7 cellular contexts compared by ENCODE assay signal in the genomic region with DNA sequence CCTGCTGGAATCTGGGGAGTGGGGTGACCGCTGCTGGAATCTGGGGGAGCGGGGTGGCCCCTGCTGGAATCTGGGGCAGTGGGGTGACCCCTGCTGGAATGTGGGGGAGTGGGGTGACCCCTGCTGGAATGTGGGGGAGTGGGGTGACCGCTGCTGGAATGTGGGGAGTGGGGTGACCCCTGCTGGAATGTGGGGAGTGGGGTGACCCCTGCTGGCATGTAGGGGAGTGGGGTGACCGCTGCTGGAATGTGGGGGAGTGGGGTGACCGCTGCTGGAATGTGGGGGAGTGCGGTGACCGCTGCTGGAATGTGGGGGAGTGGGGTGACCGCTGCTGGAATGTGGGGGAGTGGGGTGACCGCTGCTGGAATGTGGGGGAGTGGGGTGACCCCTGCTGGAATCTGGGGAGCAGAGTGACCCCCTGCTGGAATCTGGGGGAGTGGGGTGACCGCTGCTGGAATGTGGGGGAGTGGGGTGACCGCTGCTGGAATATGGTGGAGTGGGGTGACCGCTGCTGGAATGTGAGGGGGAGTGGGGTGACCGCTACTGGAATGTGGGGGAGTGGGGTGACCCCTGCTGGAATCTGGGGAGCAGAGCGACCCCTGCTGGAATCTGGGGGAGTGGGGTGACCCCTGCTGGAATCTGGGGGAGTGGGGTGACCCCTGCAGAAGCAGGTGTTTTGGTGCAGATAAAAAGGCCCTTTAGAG.
DNase-seq lines count a peak whose midpoint lies in the region; ATAC-seq and TF ChIP-seq lines count a peak whose summit lies in the region.
"Not testable (repeated sequence)": the region's sequence is repeated elsewhere in the genome, so short reads cannot be mapped to it uniquely, and the experiment has no call there.

No MANE protein-coding gene starts in this region.

- RAD21 ChIA-PET in HCT116 (lab: Charles Lee; ENCODE audit: low non-redundant PET in 1 of 2, low total read pairs in 2 of 2, uncharacterized antibody in 2 of 2, unreplicated experiment in 2 of 2): not testable (repeated sequence)

- H3K36me3 ChIP-seq in BLaER1; HCT116 (ENCODE audit: control insufficient read depth in 1 of 2, insufficient read depth in 2 of 2, low read length in 2 of 2); OCI-LY7 (ENCODE audit: insufficient read depth, low read length); esophagus squamous epithelium; stomach smooth muscle (ENCODE audit: control insufficient read depth in 2 of 2, insufficient read depth in 2 of 2, low read length in 2 of 2); uterus: not testable (repeated sequence)

- not testable (repeated sequence) for H3K4me3 ChIP-seq in BLaER1; HCT116 (replicated peaks in 1 of 2; ENCODE audit: low read depth in 1 of 2, low read length in 2 of 2); OCI-LY7 (ENCODE audit: low read depth, low read length, poor library complexity, severe bottlenecking); cardiac fibroblast (replicated peaks in 1 of 2; ENCODE audit: low read depth in 2 of 2, low read length in 2 of 2); uterus
- H3K4me3 ChIP-seq in esophagus squamous epithelium (peak overlapping the region in 3 of 4 donors; percentile 12 to 31 (median 27)), stomach smooth muscle (ENCODE audit: low read length in 2 of 2) (peak overlapping the region in 1 of 2 donors; percentile 55)

- H4K20me1 ChIP-seq in BLaER1; HCT116 (ENCODE audit: insufficient read depth); OCI-LY7 (ENCODE audit: insufficient read depth, low read length): not testable (repeated sequence)

- not testable (repeated sequence) for H3K27ac ChIP-seq in BLaER1; HCT116 (ENCODE audit: low read depth, low read length); OCI-LY7 (ENCODE audit: low read depth, low read length, poor library complexity, severe bottlenecking)
- peak overlapping the region; percentile 69 to 87 (median 82) for H3K27ac ChIP-seq in esophagus squamous epithelium
- H3K27ac ChIP-seq in stomach smooth muscle (ENCODE audit: low read length): peak overlapping the region; percentile 99
- H3K27ac ChIP-seq in uterus: peak overlapping the region; percentile 73

- CTCF ChIA-PET in HCT116 (lab: Charles Lee); OCI-LY7 (lab: Charles Lee; ENCODE audit: unreplicated experiment): not testable (repeated sequence)

- H3K9me3 ChIP-seq in BLaER1; HCT116 (ENCODE audit: control insufficient read depth in 1 of 2, insufficient read depth in 1 of 2, low read depth in 1 of 2, low read length in 2 of 2); OCI-LY7 (ENCODE audit: low read length); esophagus squamous epithelium; stomach smooth muscle (ENCODE audit: control insufficient read depth in 2 of 2, low read length in 2 of 2); uterus: not testable (repeated sequence)

- H2AFZ ChIP-seq in HCT116 (ENCODE audit: low read depth, low read length, poor library complexity, severe bottlenecking); OCI-LY7 (ENCODE audit: low read length): not testable (repeated sequence)

- H3K4me1 ChIP-seq in BLaER1: peaks cover 14% of the 10 kb centered on the region
- not testable (repeated sequence) for H3K4me1 ChIP-seq in HCT116 (ENCODE audit: control insufficient read depth in 1 of 2, insufficient read depth in 2 of 2, low read length in 2 of 2); OCI-LY7 (ENCODE audit: insufficient read depth, low read length, poor library complexity, severe bottlenecking); uterus
- H3K4me1 ChIP-seq in esophagus squamous epithelium: peaks cover 0 to 38% (median 10%) of the 10 kb centered on the region in 3 donors
- H3K4me1 ChIP-seq in stomach smooth muscle (ENCODE audit: control insufficient read depth, insufficient read depth, low read length): peaks cover 76% of the 10 kb centered on the region

- TF ChIP-seq RAD21 in HCT116 (IDR thresholded peaks at IDR 0.05; ENCODE audit: low read depth): not testable (repeated sequence)

- H3K9ac ChIP-seq in BLaER1; HCT116 (ENCODE audit: low read length): not testable (repeated sequence)
- peak overlapping the region; percentile 60 to 71 for H3K9ac ChIP-seq in stomach smooth muscle (ENCODE audit: low read length in 2 of 2)

- not testable (repeated sequence) for TF ChIP-seq POLR2A in HCT116 (IDR thresholded peaks at IDR 0.05; ENCODE audit: borderline replicate concordance, extremely low read depth, insufficient read depth, insufficient read length); esophagus squamous epithelium (IDR thresholded peaks at IDR 0.05); uterus (IDR thresholded peaks at IDR 0.05)

- ATAC-seq in HCT116: not testable (repeated sequence)

- TF ChIP-seq CTCF in HCT116 (IDR thresholded peaks at IDR 0.05 in 2 of 3, conservative IDR thresholded peaks at IDR 0.05 in 1 of 3; ENCODE audit: borderline replicate concordance in 1 of 3, insufficient read depth in 1 of 3, low read depth in 2 of 3, low read length in 2 of 3) (0 out of 6 replicates have a peak, but pooled peaks of 2 of the 3 experiments have one; percentile 2 to 11), OCI-LY7 (conservative IDR thresholded peaks at IDR 0.05; ENCODE audit: low read length) (0 out of 2 replicates have a peak, but pooled peaks have one; percentile 19), cardiac fibroblast (IDR thresholded peaks at IDR 0.05; ENCODE audit: low read depth, low read length) (peak; percentile 2)
- not testable (repeated sequence) for TF ChIP-seq CTCF in esophagus squamous epithelium (IDR thresholded peaks at IDR 0.05); uterus (IDR thresholded peaks at IDR 0.05)

- intact Hi-C loops in HCT116 (cut with micrococcal nuclease); OCI-LY7 (cut with micrococcal nuclease; ENCODE audit: unreplicated experiment); esophagus squamous epithelium (cut with DNase I): not testable (repeated sequence)
- intact Hi-C loops in uterus (cut with DNase I; ENCODE audit: low total_unique reads): loop anchor here (10.0 kb wide), 1 partner anchor 56 kb away; no protein-coding TSS in a partner anchor

- H3K4me2 ChIP-seq in BLaER1: peak overlapping the region; percentile 66
- H3K4me2 ChIP-seq in HCT116 (ENCODE audit: low read length); OCI-LY7 (ENCODE audit: low read length): not testable (repeated sequence)

- not testable (repeated sequence) for H3K9me2 ChIP-seq in HCT116 (ENCODE audit: insufficient read depth); OCI-LY7 (ENCODE audit: insufficient read depth, low read length)

- H3K27me3 ChIP-seq in BLaER1; HCT116 (ENCODE audit: insufficient read depth, low read length); esophagus squamous epithelium; stomach smooth muscle (ENCODE audit: control insufficient read depth in 1 of 2, insufficient read depth in 2 of 2, low read length in 2 of 2); uterus: not testable (repeated sequence)

- not testable (repeated sequence) for H3K79me2 ChIP-seq in HCT116 (ENCODE audit: insufficient read depth, low read length); OCI-LY7 (ENCODE audit: insufficient read depth, low read depth, low read length)

- not testable (repeated sequence) for BruUV-seq in HCT116 (replicated peaks; lab: Mats Ljungman, UMichigan); OCI-LY7 (replicated peaks; lab: Mats Ljungman, UMichigan)

- 58 to 77% methylated on average over 4 to 5 of the region's 14 CpGs for WGBS in esophagus squamous epithelium, 2 donors

- POLR2A ChIA-PET in HCT116 (lab: Charles Lee); OCI-LY7 (lab: Charles Lee): not testable (repeated sequence)

- not testable (repeated sequence) for DNase-seq in HCT116 (ENCODE audit: low read depth, low spot score); OCI-LY7 (ENCODE audit: low spot score); cardiac fibroblast (ENCODE audit: low read depth in 2 of 2); esophagus squamous epithelium (lab: John Stamatoyannopoulos, UW); uterus
